1 cellular context compared by ENCODE assay signal in genomic region chr4:165327211-165328100, GRCh38.
TF ChIP-seq lines count a peak whose summit lies in the region.

MSMO1 (plus strand) TSS chr4:165327669; CDS start chr4:165333371, 5,702 bp downstream.

TF ChIP-seq in GM12878, 131 proteins besides CTCF, POLR2A, EP300 and RAD21 (continued from another document):
- TF ChIP-seq NR2F1 (conservative IDR thresholded peaks at IDR 0.05) (no peak; the same call in 1 of the 2 replicates), NFYA (IDR thresholded peaks at IDR 0.05; ENCODE audit: borderline replicate concordance, low read depth, low read length) (peak; percentile 51), RCOR1 (conservative IDR thresholded peaks at IDR 0.05; ENCODE audit: low read depth, low read length) (0 out of 2 replicates have a peak, but pooled peaks have one; percentile 85), BHLHE40 (IDR thresholded peaks at IDR 0.05; ENCODE audit: borderline replicate concordance in 1 of 2, low read depth in 2 of 2, low read length in 1 of 2) (peak in 1 of 2 experiments; percentile 85), HCFC1 (IDR thresholded peaks at IDR 0.05; ENCODE audit: low read length) (peak; percentile 47; the same call in 1 of the 2 replicates), POU2F2 (IDR thresholded peaks at IDR 0.05; ENCODE audit: borderline replicate concordance, low read depth, low read length) (0 out of 3 replicates have a peak, but pooled peaks have one; percentile 38), YY1 (IDR thresholded peaks at IDR 0.05; ENCODE audit: low read depth, low read length) (peak; percentile 88), IKZF1 (conservative IDR thresholded peaks at IDR 0.05) (peak; percentile 67; the same call in 1 of the 2 replicates), EGR1 (IDR thresholded peaks at IDR 0.05; ENCODE audit: borderline replicate concordance in 1 of 2, low read depth in 2 of 2, low read length in 2 of 2) (peak; percentile 91 to 98), ZNF274 (IDR thresholded peaks at IDR 0.05; ENCODE audit: insufficient read depth, insufficient read length) (no peak), DPF2 (IDR thresholded peaks at IDR 0.05) (peak; percentile 54; the same call in 1 of the 2 replicates), RUNX3 (IDR thresholded peaks at IDR 0.05; ENCODE audit: low read length) (peak; percentile 62), ZZZ3 (IDR thresholded peaks at IDR 0.05; ENCODE audit: control insufficient read depth, insufficient read length, low read depth) (no peak), ZNF217 (IDR thresholded peaks at IDR 0.05) (peak; percentile 74), ASH2L (IDR thresholded peaks at IDR 0.05; ENCODE audit: borderline replicate concordance, low read depth) (no peak), ATF3 (IDR thresholded peaks at IDR 0.05; ENCODE audit: borderline replicate concordance, extremely low read depth, low read depth, low read length) (no peak), STAT1 (conservative IDR thresholded peaks at IDR 0.05) (no peak), RFX5 (IDR thresholded peaks at IDR 0.05; ENCODE audit: low read depth, low read length) (peak; percentile 87), IRF4 (IDR thresholded peaks at IDR 0.05; ENCODE audit: low read depth, low read length) (0 out of 2 replicates have a peak, but pooled peaks have one; percentile 25), IKZF2 (IDR thresholded peaks at IDR 0.05) (no peak; a peak in 1 of 4 replicates)
- TF ChIP-seq, protein P1, sequence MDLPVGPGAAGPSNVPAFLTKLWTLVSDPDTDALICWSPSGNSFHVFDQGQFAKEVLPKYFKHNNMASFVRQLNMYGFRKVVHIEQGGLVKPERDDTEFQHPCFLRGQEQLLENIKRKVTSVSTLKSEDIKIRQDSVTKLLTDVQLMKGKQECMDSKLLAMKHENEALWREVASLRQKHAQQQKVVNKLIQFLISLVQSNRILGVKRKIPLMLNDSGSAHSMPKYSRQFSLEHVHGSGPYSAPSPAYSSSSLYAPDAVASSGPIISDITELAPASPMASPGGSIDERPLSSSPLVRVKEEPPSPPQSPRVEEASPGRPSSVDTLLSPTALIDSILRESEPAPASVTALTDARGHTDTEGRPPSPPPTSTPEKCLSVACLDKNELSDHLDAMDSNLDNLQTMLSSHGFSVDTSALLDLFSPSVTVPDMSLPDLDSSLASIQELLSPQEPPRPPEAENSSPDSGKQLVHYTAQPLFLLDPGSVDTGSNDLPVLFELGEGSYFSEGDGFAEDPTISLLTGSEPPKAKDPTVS (IDR thresholded peaks at IDR 0.05; ENCODE audit: low read depth, low read length) = 0 out of 2 replicates have a peak, but pooled peaks have one; percentile 37
TF ChIP-seq in GM12878: peak in this region for 53.
